ENCODE assay signal across 8 cellular contexts in genomic region chr14:69766984-69767368, GRCh38.
DNase-seq lines count a peak whose midpoint lies in the region; ATAC-seq and TF ChIP-seq lines count a peak whose summit lies in the region.

TSS of gene SRSF5 (plus strand) at chr14:69767142. CDS start at chr14:69768157, 1,015 bp downstream.

- H3K4me1 Mint-ChIP-seq in nephron progenitor cell, result peaks cover 51% of the 10 kb centered on the region
- peaks cover 80% of the 10 kb centered on the region for H3K4me1 Mint-ChIP-seq in stimulated activated naive CD8-positive, alpha-beta T cell treated with anti-CD3 and anti-CD28 coated beads, Interleukin-15, amount 100 ng/mL, for 72 hours

- H3F3A ChIP-seq in MM.1S (ENCODE audit: insufficient read depth, low read length), result 0 out of 2 replicates have a peak, but pooled peaks cover 8% of the 10 kb centered on the region

- DNase-seq in HAP-1 (ENCODE audit: low spot score in 2 of 2) (peak; percentile 88 to 94), MM.1S (peak; percentile 85), SIG-M5 (lab: John Stamatoyannopoulos, UW) (peak; percentile 71), activated gamma-delta T cell (lab: John Stamatoyannopoulos, UW) (peak; percentile 80), fibroblast of the conjunctiva (ENCODE audit: low read depth) (peak; percentile 95), nephron progenitor cell (peak; percentile 93)
- DNase-seq in stimulated activated naive CD8-positive, alpha-beta T cell treated with anti-CD3 and anti-CD28 coated beads, Interleukin-15, amount 100 ng/mL, for 72 hours, result peak; percentile 90 to 94

- peaks cover 43% of the 10 kb centered on the region for H3K79me2 ChIP-seq in MM.1S (ENCODE audit: low read length)

- no peaks in the 10 kb centered on the region; the same call in 1 of the 2 replicates for H3K9me3 ChIP-seq in ES-I3 (ENCODE audit: control insufficient read depth, insufficient read depth, low read length)
- no peaks in the 10 kb centered on the region for H3K9me3 ChIP-seq in HAP-1
- no peaks in the 10 kb centered on the region for H3K9me3 ChIP-seq in MM.1S (replicated peaks; ENCODE audit: insufficient read depth, low read length)

- H3K4me1 ChIP-seq in ES-I3 (ENCODE audit: insufficient read depth, low read length) (no peaks in the 10 kb centered on the region), HAP-1 (peaks cover 3% of the 10 kb centered on the region), MM.1S (ENCODE audit: low read length) (0 out of 2 replicates have a peak, but pooled peaks cover 4% of the 10 kb centered on the region)

- H3K36me3 ChIP-seq in ES-I3 (ENCODE audit: insufficient read depth, low read length) (peaks cover 37% of the 10 kb centered on the region), HAP-1 (replicated peaks) (peaks cover 48% of the 10 kb centered on the region), MM.1S (replicated peaks; ENCODE audit: insufficient read depth, low read length) (peaks cover 30% of the 10 kb centered on the region)

- peaks cover 3% of the 10 kb centered on the region; the same call in 1 of the 2 replicates for H4K20me1 ChIP-seq in MM.1S (ENCODE audit: insufficient read depth, low read length)

- H3K27me3 ChIP-seq in HAP-1 (ENCODE audit: low read depth), result no peaks in the 10 kb centered on the region
- H3K27me3 ChIP-seq in MM.1S (replicated peaks; ENCODE audit: insufficient read depth, low read length), result no peaks in the 10 kb centered on the region

- H3K27ac ChIP-seq in MM.1S (ENCODE audit: low read length), result peak within 1 kb of the TSS; percentile 97

- H3K4me2 ChIP-seq in MM.1S (ENCODE audit: low read depth, low read length), result peak within 1 kb of the TSS; percentile 77

- peak within 1 kb of the TSS; percentile 97 for H3K4me3 Mint-ChIP-seq in nephron progenitor cell
- peak within 1 kb of the TSS; percentile 93 to 100 for H3K4me3 Mint-ChIP-seq in stimulated activated naive CD8-positive, alpha-beta T cell treated with anti-CD3 and anti-CD28 coated beads, Interleukin-15, amount 100 ng/mL, for 72 hours

- in situ Hi-C loops in HAP-1 (cut with MboI; ENCODE audit: low sequenced_read_pairs), result no loop called here

- peak within 1 kb of the TSS; percentile 99 for H3K4me3 ChIP-seq in HAP-1
- H3K4me3 ChIP-seq in MM.1S (ENCODE audit: low read length), result peak within 1 kb of the TSS; percentile 99

- ATAC-seq in stimulated activated naive CD8-positive, alpha-beta T cell treated with anti-CD3 and anti-CD28 coated beads, Interleukin-15, amount 100 ng/mL, for 72 hours, result peak; percentile 88

- H3K27me3 Mint-ChIP-seq in nephron progenitor cell (ENCODE audit: low read depth, poor library complexity), result peaks cover 3% of the 10 kb centered on the region
- no peaks in the 10 kb centered on the region for H3K27me3 Mint-ChIP-seq in stimulated activated naive CD8-positive, alpha-beta T cell treated with anti-CD3 and anti-CD28 coated beads, Interleukin-15, amount 100 ng/mL, for 72 hours

- peak within 1 kb of the TSS; percentile 82 for H2AFZ ChIP-seq in MM.1S (ENCODE audit: low read length)

- no peaks in the 10 kb centered on the region for H3K9me2 ChIP-seq in MM.1S (replicated peaks; ENCODE audit: insufficient read depth, low read length)

- H3K36me3 Mint-ChIP-seq in nephron progenitor cell (ENCODE audit: low read depth), result peaks cover 54% of the 10 kb centered on the region

- H3K9ac ChIP-seq in ES-I3 (ENCODE audit: low read depth, low read length) (peak within 1 kb of the TSS; percentile 96), MM.1S (ENCODE audit: low read length) (peak within 1 kb of the TSS; percentile 100)

- TF ChIP-seq CTCF in MM.1S (IDR thresholded peaks at IDR 0.05; ENCODE audit: low read length) (no peak), nephron progenitor cell (IDR thresholded peaks at IDR 0.05) (no peak)

- H3K27ac Mint-ChIP-seq in nephron progenitor cell, result peak within 1 kb of the TSS; percentile 100
- peak within 1 kb of the TSS; percentile 100 for H3K27ac Mint-ChIP-seq in stimulated activated naive CD8-positive, alpha-beta T cell treated with anti-CD3 and anti-CD28 coated beads, Interleukin-15, amount 100 ng/mL, for 72 hours

- peaks cover 17% of the 10 kb centered on the region for H3K9me3 Mint-ChIP-seq in nephron progenitor cell
- H3K9me3 Mint-ChIP-seq in stimulated activated naive CD8-positive, alpha-beta T cell treated with anti-CD3 and anti-CD28 coated beads, Interleukin-15, amount 100 ng/mL, for 72 hours, result peaks cover 11 to 14% of the 10 kb centered on the region in 2 donors

Comparison
In these comparisons a context has a peak if more than half of its experiments do, and no peak if none do; other contexts are left out.
1. Peak in every context shown above with its lines: DNase-seq, ATAC-seq, H3K4me3 ChIP-seq and H3K27ac ChIP-seq.